In genomic region chr2:105103481-105103880, GRCh38 we compare ENCODE assay signal across 21 cellular contexts.
DNase-seq lines count a peak whose midpoint lies in the region; ATAC-seq, FAIRE-seq and TF ChIP-seq lines count a peak whose summit lies in the region.
"Had no signal": no experiment of that assay in that cellular context is flagged by ENCODE, and none has a peak within 500 bp of the region (broad histone marks: within the 10 kb centered on the region; RNA-seq: fewer than 3 reads in every experiment).

No MANE protein-coding gene starts in this region.

- intact Hi-C loops in HepG2 (cut with micrococcal nuclease; ENCODE audit: unreplicated experiment) (no loop called here), right lobe of liver (cut with DNase I) (no loop called here)

- H3K27ac ChIP-seq in HepG2 (ENCODE audit: extremely low read length, insufficient read depth, low read length) (no peak overlapping the region), right lobe of liver (no peak overlapping the region), SK-N-SH (ENCODE audit: low read depth in 2 of 2, low read length in 1 of 2) (peak overlapping the region in 1 of 2 experiments; percentile 57; a peak in 2 of 4 replicates)
- H3K27ac ChIP-seq: adrenal gland, PC-9 had no signal

- TF ChIP-seq CTCF in HepG2 (CRISPR knock-in tag; IDR thresholded peaks at IDR 0.05) (no peak), right lobe of liver (IDR thresholded peaks at IDR 0.05) (no peak), SK-N-SH (IDR thresholded peaks at IDR 0.05) (no peak), type B pancreatic cell (conservative IDR thresholded peaks at IDR 0.05) (no peak)

- no peak overlapping the region for H3K9ac ChIP-seq in HepG2 (ENCODE audit: insufficient read depth, low read depth, low read length)
- no peak overlapping the region for H3K9ac ChIP-seq in SK-N-SH

- peaks cover 30% of the 10 kb centered on the region for H3K36me3 Mint-ChIP-seq in type B pancreatic cell

- no peak for TF ChIP-seq RAD21 in HepG2 (CRISPR knock-in tag; IDR thresholded peaks at IDR 0.05)
- TF ChIP-seq RAD21 in SK-N-SH (IDR thresholded peaks at IDR 0.05; ENCODE audit: low read length), result no peak

- H3K27me3 ChIP-seq in HepG2 (ENCODE audit: control insufficient read depth in 1 of 2, insufficient read depth in 2 of 2, low read length in 2 of 2), result no peaks in the 10 kb centered on the region
- H3K27me3 ChIP-seq in right lobe of liver, result no peaks in the 10 kb centered on the region
- no peaks in the 10 kb centered on the region for H3K27me3 ChIP-seq in SK-N-SH (ENCODE audit: insufficient read depth)
- H3K27me3 ChIP-seq: adrenal gland had no signal

- peaks cover 8% of the 10 kb centered on the region for H3F3A ChIP-seq in SK-N-SH (replicated peaks; ENCODE audit: insufficient read depth)

- H3K4me2 ChIP-seq in HepG2 (ENCODE audit: low read depth, low read length), result no peak overlapping the region
- H3K4me2 ChIP-seq in SK-N-SH, result 0 out of 2 replicates have a peak overlapping the region, but pooled peaks have one; percentile 11
- H3K4me2 ChIP-seq: PC-9 had no signal

- peaks cover 4 to 24% of the 10 kb centered on the region in 2 experiments; a peak in 4 of 5 replicates for H3K36me3 ChIP-seq in HepG2 (replicated peaks in 1 of 2; ENCODE audit: control insufficient read depth in 1 of 2, insufficient read depth in 2 of 2, low read length in 2 of 2)
- peaks cover 0 to 8% (median 2%) of the 10 kb centered on the region in 4 donors for H3K36me3 ChIP-seq in right lobe of liver
- peaks cover 0 to 17% of the 10 kb centered on the region in 2 experiments for H3K36me3 ChIP-seq in SK-N-SH (replicated peaks in 1 of 2; ENCODE audit: control insufficient read depth in 1 of 2, insufficient read depth in 2 of 2, low read length in 1 of 2)

- peaks cover 10% of the 10 kb centered on the region for H3K4me1 Mint-ChIP-seq in type B pancreatic cell (ENCODE audit: unreplicated experiment)

- H4K20me1 ChIP-seq in HepG2 (ENCODE audit: insufficient read depth, low read length) (no peaks in the 10 kb centered on the region), SK-N-SH (ENCODE audit: insufficient read depth) (no peaks in the 10 kb centered on the region)

- FAIRE-seq in HepG2 (lab: Jason Lieb, UNC), result no peak

- peak; percentile 32 for ATAC-seq in HepG2
- ATAC-seq in right lobe of liver, result no peak
- no peak for ATAC-seq in GM19463 (IDR thresholded peaks at IDR 0.05; ENCODE audit: unreplicated experiment)
- ATAC-seq: mucosa of descending colon had no signal

- no peak overlapping the region for H3K4me3 Mint-ChIP-seq in type B pancreatic cell
- H3K4me3 Mint-ChIP-seq: CD14-positive monocyte; stimulated activated naive CD8-positive, alpha-beta T cell treated with anti-CD3 and anti-CD28 coated beads, Interleukin-15, Interleukin-2, amounts not matched to agents 100 ng/mL and 50 ng/mL, for 24 hours had no signal

- in situ Hi-C loops in HepG2 (cut with HindIII; ENCODE audit: extremely low pct_ligation_motif_present, low pct_unique_long_range_greater_than_20kb), result no loop called here

- H3K79me2 ChIP-seq in HepG2 (ENCODE audit: insufficient read depth, low read length), result no peaks in the 10 kb centered on the region
- H3K79me2 ChIP-seq in SK-N-SH (ENCODE audit: insufficient read depth), result no peaks in the 10 kb centered on the region

- no peaks in the 10 kb centered on the region for H3K9me3 ChIP-seq in HepG2 (ENCODE audit: low read length)
- no peaks in the 10 kb centered on the region for H3K9me3 ChIP-seq in right lobe of liver
- H3K9me3 ChIP-seq in SK-N-SH, result no peaks in the 10 kb centered on the region
- H3K9me3 ChIP-seq: adrenal gland, mucosa of descending colon had no signal

- H3K27ac Mint-ChIP-seq in type B pancreatic cell, result peak overlapping the region; percentile 9
- H3K27ac Mint-ChIP-seq: stimulated activated naive CD8-positive, alpha-beta T cell treated with anti-CD3 and anti-CD28 coated beads, Interleukin-15, Interleukin-2, amounts not matched to agents 100 ng/mL and 50 ng/mL, for 24 hours had no signal

- POLR2A ChIA-PET in HepG2 (lab: Yijun Ruan, JAX), result no interaction called here
- POLR2A ChIA-PET in SK-N-SH (lab: Yijun Ruan, JAX), result no interaction called here

- H3K4me1 ChIP-seq in HepG2 (ENCODE audit: insufficient read depth, low read length), result no peaks in the 10 kb centered on the region
- H3K4me1 ChIP-seq in right lobe of liver, result no peaks in the 10 kb centered on the region
- no peaks in the 10 kb centered on the region; a peak in 1 of 4 replicates for H3K4me1 ChIP-seq in SK-N-SH (ENCODE audit: control insufficient read depth in 1 of 2, insufficient read depth in 2 of 2, low read depth in 1 of 2, low read length in 1 of 2)
- H3K4me1 ChIP-seq: adrenal gland had no signal

- DNase-seq in HepG2 (ENCODE audit: low spot score), result no peak
- no peak for DNase-seq in right lobe of liver
- DNase-seq in SK-N-SH, result no peak
- DNase-seq in kidney tubule cell (ENCODE audit: low spot score), result peak; percentile 19
- no peak for DNase-seq in type B pancreatic cell (ENCODE audit: extremely low spot score, unreplicated experiment)
- no peak for DNase-seq in kidney glomerular epithelial cell (lab: John Stamatoyannopoulos, UW)
- DNase-seq in DMS53 (lab: John Stamatoyannopoulos, UW), result no peak
- DNase-seq: activated CD4-positive, alpha-beta T cell treated with anti-CD3 and anti-CD28 coated beads for 48 hours; activated CD8-positive, alpha-beta memory T cell treated with anti-CD3 and anti-CD28 coated beads, Interleukin-2, amount 50 U/mL, for 4 hours; activated gamma-delta T cell; adrenal gland; effector CD4-positive, alpha-beta T cell; mucosa of descending colon; NCI-H187 treated with DMSO at 0.1 percent for 48 hours; NCI-H748 treated with DMSO at 0.1 percent for 48 hours; occipital lobe had no signal

- TF ChIP-seq POLR2A in HepG2 (IDR thresholded peaks at IDR 0.05; ENCODE audit: insufficient read depth in 1 of 2, low read depth in 2 of 2, low read length in 2 of 2) (no peak), right lobe of liver (IDR thresholded peaks at IDR 0.05) (no peak)

- no TSS peak for BruUV-seq in HepG2 (replicated peaks; lab: Mats Ljungman, UMichigan)

- no peaks in the 10 kb centered on the region for H3K9me2 ChIP-seq in SK-N-SH

- CTCF ChIA-PET in HepG2 (lab: Yijun Ruan, JAX; ENCODE audit: low intra/inter-chr PET ratio, low total read pairs), result no interaction called here
- CTCF ChIA-PET in SK-N-SH (lab: Yijun Ruan, JAX), result interaction anchor here (3.1 to 4.3 kb wide), 2 partner anchors 12 to 133 kb away, joined by 24 to 36 read pairs; no protein-coding TSS in a partner anchor

- H3K9me3 Mint-ChIP-seq in type B pancreatic cell, result no peaks in the 10 kb centered on the region
- H3K9me3 Mint-ChIP-seq: IgD-negative memory B cell; stimulated activated naive CD8-positive, alpha-beta T cell treated with anti-CD3 and anti-CD28 coated beads, Interleukin-15, Interleukin-2, amounts not matched to agents 100 ng/mL and 50 ng/mL, for 24 hours had no signal

- TF ChIP-seq EP300 in HepG2 (IDR thresholded peaks at IDR 0.05; ENCODE audit: low read depth in 2 of 2, low read length in 2 of 2) (no peak), HepG2 (CRISPR knock-in tag; IDR thresholded peaks at IDR 0.05; ENCODE audit: borderline replicate concordance) (no peak), SK-N-SH (IDR thresholded peaks at IDR 0.05; ENCODE audit: borderline replicate concordance in 1 of 2, low read depth in 1 of 2, low read length in 1 of 2) (no peak)

- 96% methylated on average over 6 of the region's 6 CpGs for WGBS in HepG2 (ENCODE audit: low lambda C conversion rate)
- 92% methylated on average over 2 of the region's 6 CpGs for WGBS in right lobe of liver (ENCODE audit: insufficient coverage, low coverage, low lambda C conversion rate, missing lambda C conversion rate)
- WGBS in SK-N-SH (ENCODE audit: low lambda C conversion rate), result 95% methylated on average over 6 of the region's 6 CpGs

- H3K4me3 ChIP-seq in HepG2 (replicated peaks in 1 of 3; ENCODE audit: insufficient read depth in 1 of 3, low read depth in 2 of 3, low read length in 3 of 3), result no peak overlapping the region
- no peak overlapping the region for H3K4me3 ChIP-seq in right lobe of liver
- no peak overlapping the region for H3K4me3 ChIP-seq in SK-N-SH (ENCODE audit: low read depth in 2 of 2, low read length in 1 of 2)
- H3K4me3 ChIP-seq: adrenal gland, mucosa of descending colon, PC-9 had no signal

- H2AFZ ChIP-seq in HepG2 (ENCODE audit: low read length) (no peak overlapping the region), SK-N-SH (ENCODE audit: low read depth) (no peak overlapping the region)
- H2AFZ ChIP-seq: PC-9 had no signal

- no peaks in the 10 kb centered on the region for H3K27me3 Mint-ChIP-seq in type B pancreatic cell
- H3K27me3 Mint-ChIP-seq: IgD-negative memory B cell; stimulated activated naive CD8-positive, alpha-beta T cell treated with anti-CD3 and anti-CD28 coated beads, Interleukin-15, Interleukin-2, amounts not matched to agents 100 ng/mL and 50 ng/mL, for 24 hours had no signal

TF ChIP-seq in HepG2, 621 proteins besides CTCF, POLR2A, EP300 and RAD21 (continues in another document):
- no peak for TF ChIP-seq ATRX (CRISPR knock-in tag; IDR thresholded peaks at IDR 0.05; ENCODE audit: borderline replicate concordance)
- TF ChIP-seq MEF2D (CRISPR knock-in tag; IDR thresholded peaks at IDR 0.05), result no peak

TF ChIP-seq in SK-N-SH, 30 proteins besides CTCF, POLR2A, EP300 and RAD21 (continues in another document):
- TF ChIP-seq RFX5 (IDR thresholded peaks at IDR 0.05; ENCODE audit: low read length) (no peak), YY1 (IDR thresholded peaks at IDR 0.05; ENCODE audit: low read depth) (no peak), MEF2A (IDR thresholded peaks at IDR 0.05; ENCODE audit: borderline replicate concordance, low read depth) (no peak), PBX3 (IDR thresholded peaks at IDR 0.05) (no peak), CHD2 (IDR thresholded peaks at IDR 0.05; ENCODE audit: low read length, partially characterized antibody) (no peak), POLR2AphosphoS5 (IDR thresholded peaks at IDR 0.05; ENCODE audit: low read depth, low read length) (no peak), EZH2phosphoT487 (IDR thresholded peaks at IDR 0.05; ENCODE audit: borderline replicate concordance, low read depth) (no peak)
